In the genomic region with DNA sequence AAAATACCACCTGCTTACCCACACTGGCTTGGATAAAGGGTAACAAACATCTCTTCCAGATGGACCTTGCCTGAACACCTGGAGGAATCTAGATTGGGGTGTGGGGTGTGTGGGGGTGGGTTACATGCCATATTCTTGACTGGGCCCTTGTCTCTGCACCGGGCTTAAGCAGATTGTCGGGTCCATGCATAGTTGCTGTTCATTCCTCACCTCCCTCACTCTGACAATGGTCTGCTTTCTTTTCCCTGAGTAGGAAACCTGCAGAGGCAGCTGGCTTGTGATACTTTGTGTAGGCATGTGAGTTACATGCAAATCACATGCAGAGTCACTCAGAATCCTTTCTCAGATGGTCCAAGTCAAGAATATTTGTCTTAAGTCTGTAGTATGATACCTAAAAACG, we compare ENCODE assay signal across 33 cellular contexts.
"Had no signal": no experiment of that assay in that cellular context is flagged by ENCODE, and none has a peak within 500 bp of the region (broad histone marks: within the 10 kb centered on the region; RNA-seq: fewer than 3 reads in every experiment).

No MANE protein-coding gene starts in this region.

- H3K27me3 Mint-ChIP-seq: activated CD4-positive, alpha-beta memory T cell treated with anti-CD3 and anti-CD28 coated beads, Interleukin-2, amount 10 ng/mL, durations not matched to agents 7 days and 5 days; activated CD4-positive, alpha-beta T cell treated with anti-CD3 and anti-CD28 coated beads, Interleukin-2, amount 10 ng/mL, durations not matched to agents 7 days and 5 days; activated naive CD8-positive, alpha-beta T cell; naive B cell; stimulated activated memory B cell treated with anti-CD40 and anti-IgM and Interleukin-4, amounts not matched to agents 10 μg/mL and 1 μg/mL and 100 μg/mL, for 72 hours; stimulated activated naive CD8-positive, alpha-beta T cell treated with anti-CD3 and anti-CD28 coated beads, Interleukin-15, amount 100 ng/mL, for 72 hours had no signal

- H3K4me1 ChIP-seq: colonic mucosa, parathyroid adenoma, right atrium auricular region, upper lobe of left lung, vagina had no signal

- H3K36me3 ChIP-seq: cardiac muscle cell, colonic mucosa, right atrium auricular region, upper lobe of left lung, vagina had no signal

- H3K4me2 ChIP-seq: smooth muscle cell had no signal

- H3K4me3 Mint-ChIP-seq: activated CD4-positive, alpha-beta memory T cell treated with anti-CD3 and anti-CD28 coated beads, Interleukin-2, amount 10 ng/mL, durations not matched to agents 7 days and 5 days; activated CD4-positive, alpha-beta T cell treated with anti-CD3 and anti-CD28 coated beads, Interleukin-2, amount 10 ng/mL, durations not matched to agents 7 days and 5 days; activated naive CD8-positive, alpha-beta T cell; mesothelial cell of epicardium; naive B cell; stimulated activated memory B cell treated with anti-CD40 and anti-IgM and Interleukin-4, amounts not matched to agents 10 μg/mL and 1 μg/mL and 100 μg/mL, for 72 hours; stimulated activated naive CD8-positive, alpha-beta T cell treated with anti-CD3 and anti-CD28 coated beads, Interleukin-15, amount 100 ng/mL, for 72 hours; T-helper 2 cell treated with Interferon-gamma antibody and Interleukin-4, amounts not matched to agents 5 μg/mL and 100 μg/mL, for 36 hours had no signal

- H3K4me1 Mint-ChIP-seq: naive B cell had no signal

- H3K27ac ChIP-seq: cardiac muscle cell, colonic mucosa, epithelial cell of prostate, parathyroid adenoma, right atrium auricular region, upper lobe of left lung, vagina, VCaP had no signal

- H3K27ac Mint-ChIP-seq: activated CD4-positive, alpha-beta memory T cell treated with anti-CD3 and anti-CD28 coated beads, Interleukin-2, amount 10 ng/mL, durations not matched to agents 7 days and 5 days; activated CD4-positive, alpha-beta T cell treated with anti-CD3 and anti-CD28 coated beads, Interleukin-2, amount 10 ng/mL, durations not matched to agents 7 days and 5 days; activated naive CD8-positive, alpha-beta T cell; activated T-helper 2 cell treated with anti-CD3 and anti-CD28 coated beads, Interferon-gamma antibody, Interleukin-2, Interleukin-4, amounts not matched to agents 10 μg/mL and 5 μg/mL and 100 μg/mL, durations not matched to agents 14 hours and 24 hours and 36 hours; mesothelial cell of epicardium; naive B cell; stimulated activated memory B cell treated with anti-CD40 and anti-IgM and Interleukin-4, amounts not matched to agents 10 μg/mL and 1 μg/mL and 100 μg/mL, for 72 hours; stimulated activated naive CD8-positive, alpha-beta T cell treated with anti-CD3 and anti-CD28 coated beads, Interleukin-15, amount 100 ng/mL, for 72 hours; T-helper 2 cell treated with Interferon-gamma antibody and Interleukin-4, amounts not matched to agents 5 μg/mL and 100 μg/mL, for 36 hours had no signal

- H3K9me3 ChIP-seq: colonic mucosa, right atrium auricular region, upper lobe of left lung, vagina had no signal

- H3K9me3 Mint-ChIP-seq: activated CD4-positive, alpha-beta memory T cell treated with anti-CD3 and anti-CD28 coated beads, Interleukin-2, amount 10 ng/mL, durations not matched to agents 7 days and 5 days; activated CD4-positive, alpha-beta T cell treated with anti-CD3 and anti-CD28 coated beads, Interleukin-2, amount 10 ng/mL, durations not matched to agents 7 days and 5 days; activated T-helper 2 cell treated with anti-CD3 and anti-CD28 coated beads, Interferon-gamma antibody, Interleukin-2, Interleukin-4, amounts not matched to agents 10 μg/mL and 5 μg/mL and 100 μg/mL, durations not matched to agents 14 hours and 24 hours and 36 hours; mesothelial cell of epicardium; naive B cell; stimulated activated memory B cell treated with anti-CD40 and anti-IgM and Interleukin-4, amounts not matched to agents 10 μg/mL and 1 μg/mL and 100 μg/mL, for 72 hours; stimulated activated naive CD8-positive, alpha-beta T cell treated with anti-CD3 and anti-CD28 coated beads, Interleukin-15, amount 100 ng/mL, for 72 hours; T-helper 2 cell treated with Interferon-gamma antibody and Interleukin-4, amounts not matched to agents 5 μg/mL and 100 μg/mL, for 36 hours had no signal

- H3K27me3 ChIP-seq: cardiac muscle cell, colonic mucosa, right atrium auricular region, upper lobe of left lung, vagina had no signal

- H2AFZ ChIP-seq: parathyroid adenoma had no signal

- FAIRE-seq: endometrium, frontal cortex, kidney had no signal

- H3K36me3 Mint-ChIP-seq: activated naive CD8-positive, alpha-beta T cell; mesothelial cell of epicardium; naive B cell; stimulated activated memory B cell treated with anti-CD40 and anti-IgM and Interleukin-4, amounts not matched to agents 10 μg/mL and 1 μg/mL and 100 μg/mL, for 72 hours had no signal

- DNase-seq: activated CD4-positive, alpha-beta memory T cell treated with anti-CD3 and anti-CD28 coated beads, Interleukin-2, amount 10 ng/mL, durations not matched to agents 7 days and 5 days; activated CD4-positive, alpha-beta T cell treated with anti-CD3 and anti-CD28 coated beads, Interleukin-2, amount 10 ng/mL, durations not matched to agents 7 days and 5 days; activated T-cell treated with anti-CD3 and anti-CD28 coated beads, Interleukin-2, amount 50 U/mL, for 48 hours; anterior cingulate cortex; cerebellar nuclear complex; colonic mucosa; effector CD8-positive, alpha-beta T cell; glutamatergic neuron; kidney; left colon; naive B cell; nucleus accumbens; stimulated activated CD4-positive, alpha-beta T cell treated with anti-CD3 and anti-CD28 coated beads, Interleukin-1b, Interleukin-23, amount 100 ng/mL, for 48 hours; stimulated activated CD4-positive, alpha-beta T cell treated with anti-CD3 and anti-CD28 coated beads, Interleukin-4, amount 100 ng/mL, for 4 hours; stimulated activated CD8-positive, alpha-beta memory T cell treated with anti-CD3 and anti-CD28 coated beads, Interleukin-4, amount 100 ng/mL, for 48 hours; stimulated activated naive CD8-positive, alpha-beta T cell treated with anti-CD3 and anti-CD28 coated beads, Interleukin-15, amount 100 ng/mL, for 72 hours; substantia nigra; upper lobe of left lung had no signal

- ATAC-seq: activated CD4-positive, CD25-positive, alpha-beta regulatory T cell treated with anti-CD3 and anti-CD28 coated beads, Interleukin-2, amount 50 U/mL, for 24 hours; left colon; stimulated activated memory B cell treated with anti-CD40 and anti-IgM and Interleukin-4, amounts not matched to agents 10 μg/mL and 1 μg/mL and 100 μg/mL, for 72 hours; stimulated activated naive CD8-positive, alpha-beta T cell treated with anti-CD3 and anti-CD28 coated beads, Interleukin-15, amount 100 ng/mL, for 72 hours had no signal

- H3K9ac ChIP-seq: parathyroid adenoma had no signal

- H3K4me3 ChIP-seq: cardiac muscle cell, colonic mucosa, right atrium auricular region, smooth muscle cell, upper lobe of left lung, vagina had no signal

- H3K79me2 ChIP-seq: parathyroid adenoma had no signal
